Comparison of ENCODE assay signal across 26 cellular contexts in the genomic region with DNA sequence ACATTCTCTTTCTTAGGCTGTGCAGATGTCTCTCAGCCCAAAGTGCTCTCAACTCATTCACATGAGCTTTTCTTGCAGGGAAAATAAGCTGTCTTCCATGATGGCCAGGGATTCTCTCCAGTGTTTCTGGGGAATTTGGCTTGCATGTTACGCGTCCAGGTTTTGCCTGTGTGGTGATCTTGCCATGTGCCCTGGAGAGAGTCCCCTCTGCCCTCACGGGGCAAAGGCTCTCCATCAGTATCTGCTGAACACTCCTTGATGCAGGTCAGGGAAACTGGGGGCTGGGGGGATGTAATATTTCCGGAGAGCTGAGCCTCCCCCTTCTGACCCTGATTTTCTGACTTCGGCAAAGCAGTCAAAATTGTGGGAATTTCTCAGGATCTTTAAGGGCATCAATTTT.
"Had no signal": no experiment of that assay in that cellular context is flagged by ENCODE, and none has a peak within 500 bp of the region (broad histone marks: within the 10 kb centered on the region; RNA-seq: fewer than 3 reads in every experiment).

No MANE protein-coding gene starts in this region.

- H3K27ac ChIP-seq: epithelial cell of prostate, foreskin keratinocyte, gastroesophageal sphincter, heart left ventricle, hepatocyte, left ventricle myocardium inferior, lower lobe of right lung, parathyroid adenoma, prostate gland, testis, tibial artery, upper lobe of left lung, uterus had no signal

- H3K9ac ChIP-seq: parathyroid adenoma had no signal

- DNase-seq: cortex of kidney; effector CD8-positive, alpha-beta T cell; endodermal cell; foreskin keratinocyte; kidney glomerular epithelial cell; left colon; left ventricle myocardium inferior; lower lobe of right lung; naive B cell; right cardiac atrium; sigmoid colon; stimulated activated CD4-positive, alpha-beta T cell treated with anti-CD3 and anti-CD28 coated beads, Interleukin-4, amount 100 ng/mL, for 4 hours; stimulated activated naive CD8-positive, alpha-beta T cell treated with anti-CD3 and anti-CD28 coated beads, Interleukin-15, Interleukin-2, amounts not matched to agents 100 U/mL and 50 U/mL, for 24 hours; substantia nigra; testis; uterus had no signal

- H2AFZ ChIP-seq: hepatocyte, parathyroid adenoma had no signal

- H3K36me3 ChIP-seq: gastroesophageal sphincter, heart left ventricle, left ventricle myocardium inferior, lower lobe of right lung, prostate gland, sigmoid colon, tibial artery, upper lobe of left lung, uterus had no signal

- ATAC-seq: esophagus mucosa; foreskin keratinocyte; gastroesophageal sphincter; heart left ventricle; left colon; right cardiac atrium; stimulated activated memory B cell treated with anti-CD40 and anti-IgM and Interleukin-4, amounts not matched to agents 10 μg/mL and 1 μg/mL and 100 μg/mL, for 72 hours; stimulated activated naive CD8-positive, alpha-beta T cell treated with anti-CD3 and anti-CD28 coated beads, Interleukin-15, Interleukin-2, amounts not matched to agents 100 U/mL and 50 U/mL, for 24 hours had no signal

- H3K79me2 ChIP-seq: hepatocyte, parathyroid adenoma had no signal

- H3K4me2 ChIP-seq: hepatocyte had no signal

- H3K4me3 ChIP-seq: gastroesophageal sphincter, heart left ventricle, hepatocyte, left ventricle myocardium inferior, lower lobe of right lung, prostate gland, sigmoid colon, testis, tibial artery, upper lobe of left lung, uterus had no signal

- H3K27me3 ChIP-seq: foreskin keratinocyte, hepatocyte, sigmoid colon, testis, tibial artery, upper lobe of left lung, uterus had no signal

- H3K4me1 ChIP-seq: parathyroid adenoma, prostate gland, upper lobe of left lung had no signal

- H3K9me3 ChIP-seq: gastroesophageal sphincter, heart left ventricle, left ventricle myocardium inferior, lower lobe of right lung, prostate gland, sigmoid colon, testis, tibial artery, upper lobe of left lung, uterus had no signal
